In the genomic region with DNA sequence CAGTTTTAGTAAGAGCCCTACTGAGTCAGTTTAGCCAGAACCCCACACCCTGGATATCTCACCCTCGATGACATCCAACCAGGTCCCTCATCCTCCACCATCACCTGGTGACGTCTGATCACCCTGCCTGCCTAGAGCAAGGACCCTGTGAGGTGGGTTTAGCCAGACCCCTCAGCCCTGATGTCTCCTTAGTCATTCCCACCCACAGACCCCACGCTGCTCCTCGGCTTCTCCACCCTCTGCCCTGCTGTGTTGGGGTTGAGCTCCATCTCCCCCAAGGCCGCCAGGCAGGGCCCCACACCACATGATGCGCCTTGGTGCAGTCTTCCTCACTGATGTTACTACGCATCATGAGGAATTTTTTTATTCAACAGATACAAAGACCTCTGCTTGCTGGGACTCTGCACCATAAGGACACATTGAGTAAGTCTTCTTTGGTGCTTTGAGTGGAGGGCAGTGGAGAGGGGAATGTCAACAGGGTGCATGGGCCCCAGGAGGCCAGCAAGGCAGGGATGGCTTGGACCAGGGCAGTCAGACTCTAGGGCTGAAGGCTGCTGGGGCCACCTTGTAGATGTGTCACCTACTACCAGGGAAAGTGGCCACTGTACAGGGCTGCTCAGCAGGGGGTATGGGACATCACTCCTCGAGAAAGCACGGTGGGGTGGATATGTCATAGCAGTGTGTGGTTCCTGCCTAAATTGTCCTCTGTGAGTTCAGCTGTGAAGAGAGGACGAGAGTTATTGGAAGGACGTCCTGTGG, we compare ENCODE assay signal across 11 cellular contexts. TPM values are rescaled to one million over a fixed set of nuclear protein-coding genes. Genes with fewer than 3 reads are reported as not detected.
DNase-seq lines count a peak whose midpoint lies in the region; ATAC-seq, FAIRE-seq and TF ChIP-seq lines count a peak whose summit lies in the region.
"Had no signal": no experiment of that assay in that cellular context is flagged by ENCODE, and none has a peak within 500 bp of the region (broad histone marks: within the 10 kb centered on the region; RNA-seq: fewer than 3 reads in every experiment).

No MANE protein-coding gene starts in this region.

- H3K4me3 ChIP-seq in IMR-90 (ENCODE audit: insufficient read depth, low read depth, low read length) (no peak overlapping the region), kidney (ENCODE audit: low read length in 2 of 2) (no peak overlapping the region), spleen (no peak overlapping the region)

- no peak overlapping the region for H2BK5ac ChIP-seq in IMR-90 (ENCODE audit: low read depth, low read length, poor library complexity, severe bottlenecking)

- peaks cover 7 to 30% of the 10 kb centered on the region in 2 experiments; a peak in 3 of 4 replicates for H3K79me1 ChIP-seq in IMR-90 (ENCODE audit: low read depth in 1 of 2, low read length in 2 of 2)

- no peak for TF ChIP-seq CTCF in IMR-90 (conservative IDR thresholded peaks at IDR 0.05; ENCODE audit: low read depth, low read length)
- no peak for TF ChIP-seq CTCF in kidney (IDR thresholded peaks at IDR 0.05; ENCODE audit: borderline replicate concordance, extremely low read depth, insufficient read depth)
- no peak for TF ChIP-seq CTCF in spleen (IDR thresholded peaks at IDR 0.05 in 8 of 11, conservative IDR thresholded peaks at IDR 0.05 in 3 of 11)

- no peaks in the 10 kb centered on the region for H3K9me3 ChIP-seq in IMR-90 (ENCODE audit: control insufficient read depth, insufficient read depth, low read length)
- no peaks in the 10 kb centered on the region for H3K9me3 ChIP-seq in kidney (ENCODE audit: control insufficient read depth in 1 of 2, low read length in 2 of 2)
- no peaks in the 10 kb centered on the region for H3K9me3 ChIP-seq in spleen
- H3K9me3 ChIP-seq: pancreas had no signal

- H3K27me3 ChIP-seq in IMR-90 (ENCODE audit: control insufficient read depth, insufficient read depth, low read length) = no peaks in the 10 kb centered on the region
- H3K27me3 ChIP-seq in spleen (replicated peaks in 1 of 7) = peaks cover 0 to 19% (median 0%) of the 10 kb centered on the region in 7 donors
- H3K27me3 ChIP-seq: pancreas had no signal

- intact Hi-C loops in IMR-90 (cut with micrococcal nuclease) (no loop called here), kidney (cut with DNase I) (no loop called here), spleen (cut with DNase I; ENCODE audit: low total_unique reads) (no loop called here)

- in situ Hi-C loops in IMR-90 (cut with MboI; ENCODE audit: low sequenced_read_pairs) = no loop called here

- H3K18ac ChIP-seq in IMR-90 (ENCODE audit: low read depth, low read length) = no peak overlapping the region

- CTCF ChIA-PET in IMR-90 (lab: Yijun Ruan, JAX) = interaction anchor here (0.7 kb wide), 1 partner anchor 48 kb away, joined by 3 read pairs; no protein-coding TSS in a partner anchor

- H3K9me1 ChIP-seq in IMR-90 (ENCODE audit: insufficient read depth, low read length) = peaks cover 14% of the 10 kb centered on the region; the same call in 1 of the 2 replicates

- H3K9me3 Mint-ChIP-seq in activated naive CD4-positive, alpha-beta T cell treated with anti-CD3 and anti-CD28 coated beads, Interleukin-2, amount 50 U/mL, for 72 hours = no peaks in the 10 kb centered on the region

- no TSS peak for BruUV-seq in IMR-90 (replicated peaks; lab: Mats Ljungman, UMichigan)

- no peak overlapping the region for H3K23ac ChIP-seq in IMR-90 (ENCODE audit: low read depth, low read length)

- H3K14ac ChIP-seq in IMR-90 (replicated peaks; ENCODE audit: low read depth, low read length) = no peak overlapping the region

- H4K91ac ChIP-seq in IMR-90 (ENCODE audit: insufficient read depth, low read depth, low read length) = no peak overlapping the region

- no peak for FAIRE-seq in kidney (lab: Jason Lieb, UNC)
- FAIRE-seq: frontal cortex, pancreas, TTC549 had no signal

- H3K56ac ChIP-seq in IMR-90 (ENCODE audit: extremely low read depth, insufficient read depth, low read length) = no peak overlapping the region

- DNase-seq in IMR-90 (no peak), kidney (peak; percentile 65), spleen (peak; percentile 77), NCI-H82 (lab: John Stamatoyannopoulos, UW) (no peak)
- DNase-seq in activated naive CD4-positive, alpha-beta T cell treated with anti-CD3 and anti-CD28 coated beads, Interleukin-2, amount 50 U/mL, for 72 hours (ENCODE audit: low spot score in 2 of 2) = no peak
- DNase-seq in stimulated activated CD8-positive, alpha-beta memory T cell treated with anti-CD3 and anti-CD28 coated beads, Interleukin-4, amount 100 ng/mL, for 48 hours = no peak
- DNase-seq: NCI-H510A had no signal

- H2BK20ac ChIP-seq in IMR-90 (ENCODE audit: low read depth, low read length) = no peak overlapping the region

- peaks cover 12% of the 10 kb centered on the region for H3K4me1 ChIP-seq in IMR-90 (ENCODE audit: control insufficient read depth, insufficient read depth, low read length)
- H3K4me1 ChIP-seq in kidney (ENCODE audit: control insufficient read depth in 1 of 2, insufficient read depth in 1 of 2, low read depth in 1 of 2, low read length in 2 of 2) = peaks cover 6 to 11% of the 10 kb centered on the region in 2 donors
- peaks cover 19 to 66% (median 39%) of the 10 kb centered on the region in 6 donors for H3K4me1 ChIP-seq in spleen
- H3K4me1 ChIP-seq: pancreas had no signal

- TF ChIP-seq RAD21 in IMR-90 (IDR thresholded peaks at IDR 0.05; ENCODE audit: low read length) = no peak

- 100% methylated on average over 1 of the region's 11 CpGs; no CpG with 5 or more reads in 1 of the 2 experiments for WGBS in IMR-90 (ENCODE audit: extremely low coverage in 2 of 2, insufficient read length in 1 of 2), 2 experiments
- 88 to 96% (median 89%) methylated on average over 11 of the region's 11 CpGs for whole genome bisulfite sequencing in spleen, 5 donors

- ATAC-seq in IMR-90 (ENCODE audit: low read depth) = no peak
- no peak for ATAC-seq in activated naive CD4-positive, alpha-beta T cell treated with anti-CD3 and anti-CD28 coated beads, Interleukin-2, amount 50 U/mL, for 72 hours
- ATAC-seq in GM19455 (IDR thresholded peaks at IDR 0.05; ENCODE audit: unreplicated experiment) = no peak
- ATAC-seq: pancreas had no signal

- POLR2A ChIA-PET in IMR-90 (lab: Charles Lee; ENCODE audit: unreplicated experiment) = no interaction called here

- no peak overlapping the region for H4K8ac ChIP-seq in IMR-90 (ENCODE audit: low read depth in 2 of 2, low read length in 2 of 2)

- H4K5ac ChIP-seq in IMR-90 (ENCODE audit: low read depth, low read length) = no peak overlapping the region

- H3K4me2 ChIP-seq in IMR-90 (ENCODE audit: low read depth, low read length) = no peak overlapping the region

- no peak overlapping the region for H2AFZ ChIP-seq in IMR-90 (replicated peaks; ENCODE audit: low read length, poor library complexity)

- H3K4ac ChIP-seq in IMR-90 (ENCODE audit: low read depth, low read length) = no peak overlapping the region

- H4K20me1 ChIP-seq in IMR-90 (ENCODE audit: insufficient read depth, low read length) = no peaks in the 10 kb centered on the region

- peak overlapping the region; percentile 60 to 85 for H3K27ac Mint-ChIP-seq in activated naive CD4-positive, alpha-beta T cell treated with anti-CD3 and anti-CD28 coated beads, Interleukin-2, amount 50 U/mL, for 72 hours

- H2AK9ac ChIP-seq in IMR-90 (replicated peaks; ENCODE audit: low read depth, low read length, poor library complexity) = peak overlapping the region; percentile 82

- dilution Hi-C loops in IMR-90 (cut with HindIII; ENCODE audit: low sequenced_read_pairs, unreplicated experiment) = no loop called here

- H2BK120ac ChIP-seq in IMR-90 (ENCODE audit: low read depth, low read length) = no peak overlapping the region

- H3K36me3 ChIP-seq in IMR-90 (ENCODE audit: control insufficient read depth, insufficient read depth, low read length) (no peaks in the 10 kb centered on the region), kidney (ENCODE audit: control insufficient read depth in 1 of 2, insufficient read depth in 2 of 2, low read length in 2 of 2) (no peaks in the 10 kb centered on the region), spleen (peaks cover 0 to 11% (median 0%) of the 10 kb centered on the region in 6 donors)
- H3K36me3 ChIP-seq: pancreas had no signal

- no peak overlapping the region for H3K27ac ChIP-seq in IMR-90 (ENCODE audit: insufficient read depth, low read length)
- no peak overlapping the region for H3K27ac ChIP-seq in kidney (ENCODE audit: low read depth in 2 of 2, low read length in 2 of 2)
- peak overlapping the region in 7 of 8 donors; percentile 67 to 100 (median 100) for H3K27ac ChIP-seq in spleen

- TF ChIP-seq POLR2A in IMR-90 (IDR thresholded peaks at IDR 0.05; ENCODE audit: low read depth, low read length) (no peak), spleen (IDR thresholded peaks at IDR 0.05) (no peak)

- H2BK15ac ChIP-seq in IMR-90 (ENCODE audit: low read depth, low read length) = no peak overlapping the region

- H3K9ac ChIP-seq in IMR-90 (ENCODE audit: low read depth, low read length) (no peak overlapping the region), kidney (ENCODE audit: low read length in 2 of 2) (no peak overlapping the region)

- H2AK5ac ChIP-seq in IMR-90 (ENCODE audit: low read depth, low read length) = 0 out of 2 replicates have a peak overlapping the region, but pooled peaks have one; percentile 30

- peaks cover 0 to 4% of the 10 kb centered on the region in 2 donors for H3K36me3 Mint-ChIP-seq in activated naive CD4-positive, alpha-beta T cell treated with anti-CD3 and anti-CD28 coated beads, Interleukin-2, amount 50 U/mL, for 72 hours

RNA-seq across cellular contexts. Expression of gene IBA57, which starts 1.6 kb away (rescaled TPM):
- total RNA-seq in IMR-90 (2012; rRNA removed) (1.7 and 2.0 TPM in 2 replicates), kidney (13.0 TPM), spleen (10 to 100 TPM in 5 of 7 donors, 1 to 10 TPM in 2; 7.1 to 14.7 (median 11.6) TPM)
- polyA plus RNA-seq in IMR-90 (2012; rRNA removed) (2.6 TPM in 2 replicates), kidney (ENCODE audit: insufficient read depth, low read depth, low replicate concordance) (4.7 TPM), spleen (1 to 10 TPM in 2 of 3 donors, under 1 TPM in 1; 0.59 to 4.3 (median 1.1) TPM)
- polyA plus RNA-seq in IMR-90 (2012; cell fraction: cytosol; rRNA removed) = 3.8 and 4.0 TPM in 2 replicates
- polyA plus RNA-seq in IMR-90 (2012; cell fraction: nucleus; rRNA removed; ENCODE audit: low replicate concordance) = 4.9 and 9.5 TPM in 2 replicates
- 10 to 100 TPM in 1 of 2 donors, 1 to 10 TPM in 1; 3.2 to 12.8 TPM for total RNA-seq in activated naive CD4-positive, alpha-beta T cell treated with anti-CD3 and anti-CD28 coated beads, Interleukin-2, amount 50 U/mL, for 72 hours

RNA-seq across cellular contexts. Expression of gene GJC2, which starts 14.2 kb away (rescaled TPM):
- total RNA-seq in IMR-90 (2012; rRNA removed) = 1.1 and 1.4 TPM in 2 replicates
- polyA plus RNA-seq in IMR-90 (2012; rRNA removed) = 1.7 and 2.6 TPM in 2 replicates
- polyA plus RNA-seq in IMR-90 (2012; cell fraction: cytosol; rRNA removed) = 1.5 and 2.6 TPM in 2 replicates
- 2.1 and 4.8 TPM in 2 replicates for polyA plus RNA-seq in IMR-90 (2012; cell fraction: nucleus; rRNA removed; ENCODE audit: low replicate concordance)
- under 1 TPM; 0.16 to 0.86 TPM for total RNA-seq in activated naive CD4-positive, alpha-beta T cell treated with anti-CD3 and anti-CD28 coated beads, Interleukin-2, amount 50 U/mL, for 72 hours
- total RNA-seq in kidney = 6.0 TPM
- polyA plus RNA-seq in kidney (ENCODE audit: insufficient read depth, low read depth, low replicate concordance) = 0.73 TPM
- total RNA-seq in spleen = 1 to 10 TPM in 6 of 7 donors, under 1 TPM in 1; 0.94 to 3.5 (median 2.4) TPM
- polyA plus RNA-seq in spleen = under 1 TPM; 0.35 to 0.96 (median 0.67) TPM

RNA-seq across cellular contexts. Expression of gene GUK1, which starts 23.9 kb away (rescaled TPM):
- total RNA-seq in IMR-90 (2012; rRNA removed) (465 and 524 TPM in 2 replicates), kidney (221 TPM), spleen (100 to 1,000 TPM; 167 to 218 (median 186) TPM)
- polyA plus RNA-seq in IMR-90 (2012; rRNA removed) (548 and 630 TPM in 2 replicates), kidney (ENCODE audit: insufficient read depth, low read depth, low replicate concordance) (410 TPM), spleen (100 to 1,000 TPM; 279 to 499 (median 316) TPM)
- 522 and 1,067 TPM in 2 replicates for polyA plus RNA-seq in IMR-90 (2012; cell fraction: cytosol; rRNA removed)
- polyA plus RNA-seq in IMR-90 (2012; cell fraction: nucleus; rRNA removed; ENCODE audit: low replicate concordance) = 571 and 1,090 TPM in 2 replicates
- 100 to 1,000 TPM; 206 to 293 TPM for total RNA-seq in activated naive CD4-positive, alpha-beta T cell treated with anti-CD3 and anti-CD28 coated beads, Interleukin-2, amount 50 U/mL, for 72 hours

RNA-seq across cellular contexts. Expression of gene OBSCN, which starts 43.9 kb away (rescaled TPM):
- total RNA-seq in IMR-90 (2012; rRNA removed) (4.1 and 4.2 TPM in 2 replicates), kidney (30.0 TPM), spleen (10 to 100 TPM; 35.3 to 71.7 (median 46.0) TPM)
- polyA plus RNA-seq in IMR-90 (2012; rRNA removed) (9.5 and 10.0 TPM in 2 replicates), kidney (ENCODE audit: insufficient read depth, low read depth, low replicate concordance) (14.5 TPM), spleen (10 to 100 TPM; 12.6 to 31.6 (median 23.3) TPM)
- 3.6 and 7.2 TPM in 2 replicates for polyA plus RNA-seq in IMR-90 (2012; cell fraction: cytosol; rRNA removed)
- 69.7 and 96.2 TPM in 2 replicates for polyA plus RNA-seq in IMR-90 (2012; cell fraction: nucleus; rRNA removed; ENCODE audit: low replicate concordance)
- 10 to 100 TPM; 20.8 to 37.5 TPM for total RNA-seq in activated naive CD4-positive, alpha-beta T cell treated with anti-CD3 and anti-CD28 coated beads, Interleukin-2, amount 50 U/mL, for 72 hours

RNA-seq across cellular contexts. Expression of gene MRPL55, which starts 54.9 kb away (rescaled TPM):
- 48.9 TPM in 2 replicates for total RNA-seq in IMR-90 (2012; rRNA removed)
- polyA plus RNA-seq in IMR-90 (2012; rRNA removed) = 95.4 and 121 TPM in 2 replicates
- 115 and 152 TPM in 2 replicates for polyA plus RNA-seq in IMR-90 (2012; cell fraction: cytosol; rRNA removed)
- 146 and 244 TPM in 2 replicates for polyA plus RNA-seq in IMR-90 (2012; cell fraction: nucleus; rRNA removed; ENCODE audit: low replicate concordance)
- 10 to 100 TPM; 50.6 to 52.5 TPM for total RNA-seq in activated naive CD4-positive, alpha-beta T cell treated with anti-CD3 and anti-CD28 coated beads, Interleukin-2, amount 50 U/mL, for 72 hours
- 37.8 TPM for total RNA-seq in kidney
- polyA plus RNA-seq in kidney (ENCODE audit: insufficient read depth, low read depth, low replicate concordance) = 141 TPM
- total RNA-seq in spleen = 100 to 1,000 TPM in 1 of 7 donors, 10 to 100 TPM in 6; 32.3 to 103 (median 39.0) TPM
- 100 to 1,000 TPM in 2 of 3 donors, 10 to 100 TPM in 1; 95.2 to 114 (median 111) TPM for polyA plus RNA-seq in spleen

Comparison
In these comparisons a context has a peak if more than half of its experiments do, and no peak if none do; other contexts are left out.
1. DNase-seq: peak in kidney (single experiment) and spleen (single experiment); none in IMR-90 (single experiment), activated naive CD4-positive, alpha-beta T cell treated with anti-CD3 and anti-CD28 coated beads, Interleukin-2, amount 50 U/mL, for 72 hours (0 of 2), NCI-H82 (single experiment) and stimulated activated CD8-positive, alpha-beta memory T cell treated with anti-CD3 and anti-CD28 coated beads, Interleukin-4, amount 100 ng/mL, for 48 hours (single experiment).
2. H3K27ac ChIP-seq: peak in spleen (7 of 8); none in IMR-90 (single experiment) and kidney (0 of 2).